In the genomic region with DNA sequence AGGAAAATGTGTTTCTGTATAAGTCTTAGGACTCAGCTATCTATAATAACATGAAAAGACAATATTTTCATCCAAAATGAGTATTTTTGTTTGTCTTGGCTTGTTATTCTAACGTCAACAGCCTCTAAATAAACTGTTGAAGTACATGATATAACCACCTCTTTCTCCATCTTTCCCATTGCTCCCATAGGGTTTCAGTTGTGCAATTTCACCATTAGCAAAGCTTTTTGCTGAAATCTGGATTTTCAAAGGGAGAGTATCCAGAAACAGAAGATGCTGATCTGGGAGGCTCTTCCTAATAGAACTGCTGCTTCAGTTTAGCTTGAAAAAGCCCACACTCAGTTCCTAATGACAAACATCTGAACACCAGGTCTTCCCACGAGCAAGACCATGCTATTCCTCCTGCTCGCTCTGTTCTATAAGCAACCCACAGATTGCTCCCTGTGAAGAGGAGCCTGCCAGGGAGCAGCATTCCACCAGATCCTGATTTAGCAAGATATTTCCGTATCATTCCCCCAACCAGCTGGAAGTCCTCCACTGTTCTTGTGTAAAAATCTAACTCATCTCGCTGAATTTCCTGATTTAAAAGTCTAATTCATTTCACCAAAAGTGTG, we compare ENCODE assay signal across 13 cellular contexts. TPM values are rescaled to one million over a fixed set of nuclear protein-coding genes. Genes with fewer than 3 reads are reported as not detected.
"Had no signal": no experiment of that assay in that cellular context is flagged by ENCODE, and none has a peak within 500 bp of the region (broad histone marks: within the 10 kb centered on the region; RNA-seq: fewer than 3 reads in every experiment).

No MANE protein-coding gene starts in this region.

RNA-seq across cellular contexts. Expression of gene FOXD4L6, which starts 41.2 kb away (rescaled TPM):
- total RNA-seq: activated CD4-positive, alpha-beta memory T cell treated with anti-CD3 and anti-CD28 coated beads for 36 hours; activated naive CD8-positive, alpha-beta T cell treated with anti-CD3 and anti-CD28 coated beads for 36 hours; cardiac septum; chondrocyte; gastrocnemius medialis; heart left ventricle; kidney epithelial cell; left ventricle myocardium inferior; natural killer cell treated with Interleukin-12 subunit alpha and Interleukin-12 subunit beta and Interleukin-15 and Interleukin-18, amount 100 ng/mL, for 72 hours; right lobe of liver; T-helper 2 cell treated with Interferon-gamma antibody and Interleukin-4, amounts not matched to agents 100 ng/mL and 5 ng/mL, for 36 hours; testis had no signal
- polyA plus RNA-seq: heart left ventricle, mammary epithelial cell had no signal
